1 cellular context compared by ENCODE assay signal in the genomic region with DNA sequence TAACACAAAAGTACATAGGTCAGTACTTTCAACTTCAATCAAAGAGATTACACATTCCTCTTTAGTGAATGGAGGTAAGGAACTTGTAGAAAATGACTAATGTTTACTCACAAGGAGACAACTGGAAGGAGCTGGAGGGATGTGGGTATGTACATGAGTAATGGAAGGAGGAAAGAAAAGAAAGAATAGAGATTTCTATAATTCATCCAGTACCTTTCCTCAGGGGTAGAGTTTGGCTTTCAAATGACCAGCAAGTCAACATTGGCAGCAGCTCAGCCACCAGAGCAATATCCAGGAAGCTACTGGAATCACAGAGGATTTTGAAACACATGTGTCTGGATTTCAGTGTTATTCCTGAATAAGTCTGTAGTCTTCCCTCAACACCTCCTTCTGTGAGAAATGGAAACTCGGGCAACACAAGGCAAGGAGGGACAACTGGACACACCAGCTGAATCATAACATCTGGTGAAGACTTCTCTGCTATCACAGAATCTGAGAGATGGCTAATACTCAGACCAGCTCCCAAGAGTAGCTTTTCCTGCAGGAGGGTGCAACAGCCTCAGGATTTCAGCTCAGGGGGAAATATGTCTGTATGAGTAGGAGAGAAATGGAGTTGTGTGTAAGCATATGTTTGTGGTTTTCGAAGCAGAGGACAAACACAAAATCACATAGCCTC.
TF ChIP-seq lines count a peak whose summit lies in the region.

No MANE protein-coding gene starts in this region.

TF ChIP-seq in IMR-90, 13 proteins besides CTCF, POLR2A, EP300 and RAD21:
- TF ChIP-seq BHLHE40 (IDR thresholded peaks at IDR 0.05; ENCODE audit: low read depth, low read length): no peak
- no peak for TF ChIP-seq CHD1 (IDR thresholded peaks at IDR 0.05; ENCODE audit: low read depth, low read length)
- TF ChIP-seq CEBPB (IDR thresholded peaks at IDR 0.05; ENCODE audit: low read depth, low read length): no peak
- TF ChIP-seq NFE2L2 (IDR thresholded peaks at IDR 0.05; ENCODE audit: low read depth, low read length): no peak
TF ChIP-seq in IMR-90: peak in this region for 0.
